In the genomic region with DNA sequence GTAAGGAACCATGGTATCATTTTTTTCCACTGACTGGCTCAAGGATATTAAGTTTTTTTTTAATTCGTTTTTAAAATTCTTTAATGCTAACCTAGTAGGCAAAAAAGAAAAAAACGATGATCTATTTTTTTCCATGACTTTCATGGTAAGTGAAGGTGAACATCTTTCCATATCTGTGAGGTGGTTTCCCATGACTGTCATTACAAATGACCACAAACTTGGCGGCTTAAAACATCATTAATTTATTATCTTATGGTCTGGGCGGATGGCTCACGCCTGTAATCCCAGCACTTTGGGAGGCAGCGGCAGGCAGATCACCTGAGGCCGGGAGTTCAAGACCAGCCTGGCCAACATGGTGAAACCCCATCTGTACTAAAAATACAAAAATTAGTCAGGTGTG, we compare ENCODE assay signal across 16 cellular contexts. TPM values are rescaled to one million over a fixed set of nuclear protein-coding genes. Genes with fewer than 3 reads are reported as not detected.
DNase-seq lines count a peak whose midpoint lies in the region; ATAC-seq lines count a peak whose summit lies in the region.
"Had no signal": no experiment of that assay in that cellular context is flagged by ENCODE, and none has a peak within 500 bp of the region (broad histone marks: within the 10 kb centered on the region; RNA-seq: fewer than 3 reads in every experiment).

No MANE protein-coding gene starts in this region.

- peaks cover 9% of the 10 kb centered on the region for H3K27me3 ChIP-seq in iPS-18a (ENCODE audit: control insufficient read depth, insufficient read depth, low read length)
- H3K27me3 ChIP-seq: BLaER1 treated with 17β-estradiol and CSF1 and Interleukin-3, amounts not matched to agents 10 nM and 100 nM had no signal

- H3K4me3 Mint-ChIP-seq in stimulated activated naive CD8-positive, alpha-beta T cell treated with anti-CD3 and anti-CD28 coated beads, Interleukin-15, amount 100 ng/mL, for 72 hours, result peak overlapping the region in 1 of 2 donors; percentile 89
- H3K4me3 Mint-ChIP-seq in activated naive CD8-positive, alpha-beta T cell treated with anti-CD3 and anti-CD28 coated beads for 36 hours, result peak overlapping the region; percentile 34

- H3K9me3 Mint-ChIP-seq in stimulated activated naive CD8-positive, alpha-beta T cell treated with anti-CD3 and anti-CD28 coated beads, Interleukin-15, amount 100 ng/mL, for 72 hours, result peaks cover 20 to 29% of the 10 kb centered on the region in 2 donors
- peaks cover 12% of the 10 kb centered on the region for H3K9me3 Mint-ChIP-seq in activated naive CD8-positive, alpha-beta T cell treated with anti-CD3 and anti-CD28 coated beads for 36 hours

- no peak for DNase-seq in stimulated activated naive CD8-positive, alpha-beta T cell treated with anti-CD3 and anti-CD28 coated beads, Interleukin-15, Interleukin-2, amounts not matched to agents 100 U/mL and 50 U/mL, for 24 hours
- DNase-seq in stimulated activated naive CD8-positive, alpha-beta T cell treated with anti-CD3 and anti-CD28 coated beads, Interleukin-15, amount 100 ng/mL, for 72 hours, result no peak
- DNase-seq in activated naive CD8-positive, alpha-beta T cell treated with anti-CD3 and anti-CD28 coated beads for 36 hours, result no peak
- DNase-seq in GOT3 (lab: John Stamatoyannopoulos, UW), result no peak
- DNase-seq in stimulated activated CD4-positive, alpha-beta T cell treated with anti-CD3 and anti-CD28 coated beads, Interleukin-1b, Interleukin-23, amount 100 ng/mL, for 48 hours, result no peak
- DNase-seq in SHP77 treated with DMSO at 0.1 percent for 48 hours (lab: John Stamatoyannopoulos, UW), result no peak
- DNase-seq: ACHN; CD4-positive, CD25-positive, alpha-beta regulatory T cell; DMS53; GF-D8; GM23248 had no signal

- peak; percentile 52 for ATAC-seq in stimulated activated naive CD8-positive, alpha-beta T cell treated with anti-CD3 and anti-CD28 coated beads, Interleukin-15, Interleukin-2, amounts not matched to agents 100 U/mL and 50 U/mL, for 24 hours
- no peak for ATAC-seq in stimulated activated naive CD8-positive, alpha-beta T cell treated with anti-CD3 and anti-CD28 coated beads, Interleukin-15, amount 100 ng/mL, for 72 hours

- peaks cover 19% of the 10 kb centered on the region for H3K4me1 Mint-ChIP-seq in stimulated activated naive CD8-positive, alpha-beta T cell treated with anti-CD3 and anti-CD28 coated beads, Interleukin-15, amount 100 ng/mL, for 72 hours
- H3K4me1 Mint-ChIP-seq in activated naive CD8-positive, alpha-beta T cell treated with anti-CD3 and anti-CD28 coated beads for 36 hours, result peaks cover 15% of the 10 kb centered on the region
- H3K4me1 Mint-ChIP-seq: H9 had no signal

- H3K4me1 ChIP-seq in iPS-18a (ENCODE audit: control insufficient read depth, low read depth, low read length), result no peaks in the 10 kb centered on the region
- H3K4me1 ChIP-seq: BLaER1 treated with 17β-estradiol and CSF1 and Interleukin-3, amounts not matched to agents 10 nM and 100 nM had no signal

- no peak overlapping the region for H3K27ac ChIP-seq in iPS-18a (ENCODE audit: low read length)
- H3K27ac ChIP-seq: BLaER1 treated with 17β-estradiol and CSF1 and Interleukin-3, amounts not matched to agents 10 nM and 100 nM; GM23248 had no signal

- peaks cover 11% of the 10 kb centered on the region for H3K27me3 Mint-ChIP-seq in stimulated activated naive CD8-positive, alpha-beta T cell treated with anti-CD3 and anti-CD28 coated beads, Interleukin-15, amount 100 ng/mL, for 72 hours
- H3K27me3 Mint-ChIP-seq in activated naive CD8-positive, alpha-beta T cell treated with anti-CD3 and anti-CD28 coated beads for 36 hours, result peaks cover 56% of the 10 kb centered on the region

- peak overlapping the region; percentile 51 for H3K4me3 ChIP-seq in iPS-18a (ENCODE audit: low read length)
- H3K4me3 ChIP-seq: BLaER1 treated with 17β-estradiol and CSF1 and Interleukin-3, amounts not matched to agents 10 nM and 100 nM; GM23248 had no signal

- H3K36me3 Mint-ChIP-seq in activated naive CD8-positive, alpha-beta T cell treated with anti-CD3 and anti-CD28 coated beads for 36 hours, result peaks cover 10% of the 10 kb centered on the region

- no peak overlapping the region for H3K9ac ChIP-seq in iPS-18a (ENCODE audit: low read length)
- H3K9ac ChIP-seq: BLaER1 treated with 17β-estradiol and CSF1 and Interleukin-3, amounts not matched to agents 10 nM and 100 nM; GM23248 had no signal

- no peak overlapping the region for H3K27ac Mint-ChIP-seq in stimulated activated naive CD8-positive, alpha-beta T cell treated with anti-CD3 and anti-CD28 coated beads, Interleukin-15, amount 100 ng/mL, for 72 hours
- peak overlapping the region; percentile 34 for H3K27ac Mint-ChIP-seq in activated naive CD8-positive, alpha-beta T cell treated with anti-CD3 and anti-CD28 coated beads for 36 hours
- H3K27ac Mint-ChIP-seq: CD4-positive, CD25-positive, alpha-beta regulatory T cell; H9 had no signal

- H3K9me3 ChIP-seq in iPS-18a (ENCODE audit: control insufficient read depth, low read depth, low read length), result peaks cover 7% of the 10 kb centered on the region

- H3K36me3 ChIP-seq in iPS-18a (ENCODE audit: control insufficient read depth, low read depth, low read length), result no peaks in the 10 kb centered on the region
- H3K36me3 ChIP-seq: BLaER1 treated with 17β-estradiol and CSF1 and Interleukin-3, amounts not matched to agents 10 nM and 100 nM had no signal

RNA-seq across cellular contexts. Expression of gene AHSP, which starts 10.5 kb away (rescaled TPM):
- not detected for total RNA-seq in activated naive CD8-positive, alpha-beta T cell treated with anti-CD3 and anti-CD28 coated beads for 36 hours
- total RNA-seq: A172; CD4-positive, CD25-positive, alpha-beta regulatory T cell; GM23248; H9; HT-29 had no signal

RNA-seq across cellular contexts. Expression of gene RUSF1, which starts 30.0 kb away (rescaled TPM):
- total RNA-seq in activated naive CD8-positive, alpha-beta T cell treated with anti-CD3 and anti-CD28 coated beads for 36 hours, result 10 to 100 TPM; 36.6 to 37.4 TPM

RNA-seq across cellular contexts. Expression of gene SLC5A2, which starts 55.3 kb away (rescaled TPM):
- total RNA-seq in activated naive CD8-positive, alpha-beta T cell treated with anti-CD3 and anti-CD28 coated beads for 36 hours, result under 1 TPM in 1 of 2 experiments, not detected in 1; 0.08 TPM
- total RNA-seq: A172, GM23248 had no signal
